29 cellular contexts compared by ENCODE assay signal in the genomic region with DNA sequence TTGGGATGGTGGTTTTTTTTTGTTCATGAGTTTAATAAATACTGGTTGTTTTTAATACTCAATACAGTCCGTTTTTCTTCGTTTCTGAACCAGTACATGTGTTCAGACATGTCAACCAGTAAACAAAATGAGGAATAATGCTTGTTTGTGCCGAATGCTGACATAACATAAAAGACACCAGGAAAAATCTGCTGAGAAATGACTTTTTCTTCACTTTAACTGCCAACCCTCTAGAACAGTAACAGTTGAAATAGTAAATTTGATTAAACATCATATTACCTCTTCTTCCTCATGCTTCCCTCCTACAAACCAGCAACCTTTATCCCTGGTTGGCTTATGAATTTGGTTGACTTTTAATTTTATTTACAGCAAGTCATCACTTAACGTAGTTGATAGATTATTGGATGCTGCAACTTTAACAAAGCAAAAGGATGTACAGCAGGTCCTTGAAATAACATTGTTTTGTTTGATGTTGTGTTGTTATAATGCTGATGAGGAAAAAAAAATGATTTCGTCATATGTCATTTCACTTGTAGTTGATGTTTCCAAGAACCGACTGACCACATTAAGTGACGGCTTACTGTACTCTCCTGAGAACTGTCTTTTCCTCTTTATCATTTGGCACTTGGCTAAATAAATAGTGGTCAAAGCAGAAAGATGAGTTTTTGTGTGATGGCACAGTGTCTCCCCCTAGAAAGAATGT.
"Had no signal": no experiment of that assay in that cellular context is flagged by ENCODE, and none has a peak within 500 bp of the region (broad histone marks: within the 10 kb centered on the region; RNA-seq: fewer than 3 reads in every experiment).

No MANE protein-coding gene starts in this region.

- H3K27me3 ChIP-seq: dorsolateral prefrontal cortex, gastrocnemius medialis, heart left ventricle, hepatocyte, neutrophil, pancreas, suprapubic skin, transverse colon, upper lobe of right lung, uterus had no signal

- H3K36me3 ChIP-seq: gastrocnemius medialis, heart left ventricle, neutrophil, pancreas, suprapubic skin, transverse colon, upper lobe of right lung, uterus had no signal

- FAIRE-seq: kidney, pancreas had no signal

- H3K4me1 ChIP-seq: gastrocnemius medialis, heart left ventricle, pancreas, suprapubic skin, transverse colon, upper lobe of right lung, uterus had no signal

- DNase-seq: cortex of kidney; dorsolateral prefrontal cortex; effector CD4-positive, alpha-beta T cell; endodermal cell; foreskin fibroblast; gastrocnemius medialis; heart left ventricle; kidney; mucosa of descending colon; naive B cell; pancreas; stimulated activated CD4-positive, alpha-beta T cell treated with anti-CD3 and anti-CD28 coated beads, Interleukin-12 subunit alpha, Interleukin-12 subunit beta, amount 100 ng/mL, for 4 hours; stimulated activated CD4-positive, alpha-beta T cell treated with anti-CD3 and anti-CD28 coated beads, Interleukin-1b, Interleukin-23, amount 100 ng/mL, for 48 hours; stimulated activated CD4-positive, alpha-beta T cell treated with anti-CD3 and anti-CD28 coated beads, Interleukin-4, amount 100 ng/mL, for 1 hour; stimulated activated CD8-positive, alpha-beta memory T cell treated with anti-CD3 and anti-CD28 coated beads, Interleukin-4, amount 100 ng/mL, for 48 hours; stimulated activated naive CD4-positive, alpha-beta T cell; stimulated activated naive CD8-positive, alpha-beta T cell treated with anti-CD3 and anti-CD28 coated beads, Interleukin-15, amount 100 ng/mL, for 72 hours; transverse colon; upper lobe of right lung; uterus had no signal

- ATAC-seq: esophagus mucosa; gastrocnemius medialis; heart left ventricle; left lobe of liver; mucosa of descending colon; natural killer cell treated with Interleukin-12 subunit alpha and Interleukin-12 subunit beta and Interleukin-15 and Interleukin-18, amount 100 ng/mL, for 72 hours; pancreas; sciatic nerve; stimulated activated naive CD8-positive, alpha-beta T cell treated with anti-CD3 and anti-CD28 coated beads, Interleukin-15, amount 100 ng/mL, for 72 hours; upper lobe of right lung had no signal

- H3K4me3 ChIP-seq: gastrocnemius medialis, heart left ventricle, hepatocyte, lung, mucosa of descending colon, pancreas, smooth muscle cell, suprapubic skin, transverse colon, upper lobe of right lung, uterus had no signal

- H3K9me3 ChIP-seq: gastrocnemius medialis, heart left ventricle, mucosa of descending colon, neutrophil, pancreas, suprapubic skin, transverse colon, upper lobe of right lung, uterus had no signal
